8 cellular contexts compared by ENCODE assay signal in genomic region chr17:44324571-44325275, GRCh38. TPM values are rescaled to one million over a fixed set of nuclear protein-coding genes. Genes with fewer than 3 reads are reported as not detected.
A peak's percentile ranks its signal among the peaks of the same experiment; 100 is the strongest.
DNase-seq lines count a peak whose midpoint lies in the region; ATAC-seq, FAIRE-seq and TF ChIP-seq lines count a peak whose summit lies in the region.

Gene SLC25A39, minus strand, starts transcription at chr17:44324823. Its CDS starts 1,261 bp downstream, at chr17:44323562.

- intact Hi-C loops in activated CD4-positive, alpha-beta T cell treated with anti-CD3 and anti-CD28 coated beads, Interleukin-2, amount 10 ng/mL, durations not matched to agents 24 days and 14 days (cut with micrococcal nuclease) = loop anchor here (1.0 to 5.0 kb wide), 4 partner anchors 16 to 258 kb away; partner anchors contain the start of genes HROB, LSM12 and RUNDC3A
- intact Hi-C loops in colonic mucosa (cut with DNase I) = loop anchor here (5.0 kb wide), 1 partner anchor 112 kb away; no protein-coding TSS in a partner anchor
- intact Hi-C loops in left colon (cut with DNase I, micrococcal nuclease) = loop anchor here (5.0 kb wide), 2 partner anchors 102 to 112 kb away; no protein-coding TSS in a partner anchor

- no peaks in the 10 kb centered on the region for H3K9me3 Mint-ChIP-seq in activated CD4-positive, alpha-beta T cell treated with anti-CD3 and anti-CD28 coated beads, Interleukin-2, amount 10 ng/mL, durations not matched to agents 24 days and 14 days

- peak within 1 kb of the TSS; percentile 93 to 94 for H3K9ac ChIP-seq in colonic mucosa (ENCODE audit: low read depth in 2 of 2, low read length in 2 of 2)

- peaks cover 20% of the 10 kb centered on the region for H3K4me1 Mint-ChIP-seq in activated CD4-positive, alpha-beta T cell treated with anti-CD3 and anti-CD28 coated beads, Interleukin-2, amount 10 ng/mL, durations not matched to agents 24 days and 14 days

- H3K27me3 Mint-ChIP-seq in activated CD4-positive, alpha-beta T cell treated with anti-CD3 and anti-CD28 coated beads, Interleukin-2, amount 10 ng/mL, durations not matched to agents 24 days and 14 days = no peaks in the 10 kb centered on the region

- no peak for TF ChIP-seq CTCF in BE2C (IDR thresholded peaks at IDR 0.05; ENCODE audit: low read depth, low read length)
- no peak for TF ChIP-seq CTCF in colonic mucosa (IDR thresholded peaks at IDR 0.05)

- H3K27me3 ChIP-seq in BE2C (no peaks in the 10 kb centered on the region), colonic mucosa (no peaks in the 10 kb centered on the region)

- H3K27ac Mint-ChIP-seq in activated CD4-positive, alpha-beta T cell treated with anti-CD3 and anti-CD28 coated beads, Interleukin-2, amount 10 ng/mL, durations not matched to agents 24 days and 14 days = peak within 1 kb of the TSS; percentile 96

- DNase-seq in BE2C (peak; percentile 96), GM19239 (ENCODE audit: insufficient read length, low spot score) (peak; percentile 82), NCI-H524 (lab: John Stamatoyannopoulos, UW) (peak; percentile 88 to 96), colonic mucosa (peak; percentile 95), left colon (peak; percentile 92 to 95)
- peak; percentile 99 for DNase-seq in activated CD4-positive, alpha-beta T cell treated with anti-CD3 and anti-CD28 coated beads, Interleukin-2, amount 10 ng/mL, durations not matched to agents 24 days and 14 days
- peak; percentile 93 for DNase-seq in stimulated activated CD4-positive, alpha-beta T cell treated with anti-CD3 and anti-CD28 coated beads, Interleukin-1b, Interleukin-23, amount 100 ng/mL, for 48 hours

- peaks cover 31% of the 10 kb centered on the region for H3K36me3 ChIP-seq in BE2C
- H3K36me3 ChIP-seq in colonic mucosa = no peaks in the 10 kb centered on the region

- H3K27ac ChIP-seq in colonic mucosa = peak within 1 kb of the TSS; percentile 98

- H3K4me3 ChIP-seq in BE2C (ENCODE audit: low read depth, low read length) (peak within 1 kb of the TSS; percentile 93), colonic mucosa (peak within 1 kb of the TSS; percentile 94)

- FAIRE-seq in GM19239 (lab: Jason Lieb, UNC) = peak; percentile 72

- peaks cover 20% of the 10 kb centered on the region for H3K36me3 Mint-ChIP-seq in activated CD4-positive, alpha-beta T cell treated with anti-CD3 and anti-CD28 coated beads, Interleukin-2, amount 10 ng/mL, durations not matched to agents 24 days and 14 days (ENCODE audit: low read depth)

- H3K4me1 ChIP-seq in BE2C (no peaks in the 10 kb centered on the region), colonic mucosa (peaks cover 5% of the 10 kb centered on the region)

- no peaks in the 10 kb centered on the region for H3K9me3 ChIP-seq in BE2C
- no peaks in the 10 kb centered on the region for H3K9me3 ChIP-seq in colonic mucosa

- peak within 1 kb of the TSS; percentile 94 for H3K4me3 Mint-ChIP-seq in activated CD4-positive, alpha-beta T cell treated with anti-CD3 and anti-CD28 coated beads, Interleukin-2, amount 10 ng/mL, durations not matched to agents 24 days and 14 days

- ATAC-seq in HG03442 (IDR thresholded peaks at IDR 0.05; ENCODE audit: unreplicated experiment) = peak; percentile 58
- peak; percentile 76 for ATAC-seq in left colon

RNA-seq across cellular contexts. Expression of gene SLC25A39, which starts in this region (rescaled TPM):
- 920 TPM for polyA plus RNA-seq in BE2C (2012; ENCODE audit: insufficient read depth, insufficient read length, low read depth)
- total RNA-seq in activated CD4-positive, alpha-beta T cell treated with anti-CD3 and anti-CD28 coated beads, Interleukin-2, amount 10 ng/mL, durations not matched to agents 24 days and 14 days = 172 TPM in 2 replicates
- total RNA-seq in colonic mucosa = 100 to 1,000 TPM; 115 to 267 TPM
- total RNA-seq in left colon = 100 to 1,000 TPM; 137 to 148 TPM

Comparison
In these comparisons a context has a peak if more than half of its experiments do, and no peak if none do; other contexts are left out.
1. Peak in every context shown above with its lines: DNase-seq, ATAC-seq, H3K4me3 ChIP-seq and H3K27ac ChIP-seq.